In the genomic region with DNA sequence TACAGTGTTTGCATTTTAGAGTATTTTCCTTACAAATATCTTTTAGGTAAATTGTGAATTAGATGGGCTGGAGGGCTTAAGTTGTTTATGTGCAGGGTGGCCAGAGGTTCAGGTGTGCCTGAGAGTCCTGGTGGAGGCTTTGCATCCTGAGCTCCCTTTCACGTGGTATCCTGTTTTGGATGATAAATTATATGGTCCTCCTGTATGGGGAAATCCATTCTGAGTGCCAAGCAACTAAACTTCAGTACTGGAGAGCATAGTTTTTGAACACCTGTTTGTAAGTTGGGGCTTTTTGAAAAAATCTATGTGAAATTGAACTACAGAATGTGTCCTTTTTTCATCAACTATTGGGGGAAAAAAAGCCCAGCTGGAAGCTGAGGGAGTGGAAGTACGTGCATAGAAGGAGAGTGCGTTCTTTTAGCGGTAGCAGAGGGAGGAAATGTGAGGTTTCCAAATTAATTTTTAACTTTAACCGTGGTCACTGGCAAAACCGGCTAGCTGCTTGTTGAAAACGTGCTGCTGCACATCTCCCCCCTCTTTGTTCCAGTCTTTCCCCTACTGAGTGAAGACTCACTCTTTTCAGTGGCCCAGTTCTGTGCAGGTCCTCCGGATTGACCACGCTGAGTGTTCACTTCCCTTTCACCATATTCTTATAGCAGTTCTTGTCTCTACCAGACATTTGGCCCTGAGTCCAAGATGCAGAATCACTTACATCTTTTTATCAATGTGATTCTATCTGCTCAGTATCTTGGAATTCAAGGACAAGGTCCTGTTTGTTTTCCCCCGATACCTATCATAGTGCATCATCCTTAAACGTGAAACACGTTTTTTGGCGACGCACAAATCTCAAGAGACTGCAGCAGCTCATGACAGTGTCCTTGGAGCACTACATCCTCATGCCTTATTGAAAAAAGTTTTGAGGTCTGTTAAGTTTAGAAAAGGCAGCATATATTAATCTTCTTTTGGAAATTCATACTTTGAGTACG, we compare ENCODE assay signal across 11 cellular contexts. TPM values are rescaled to one million over a fixed set of nuclear protein-coding genes. Genes with fewer than 3 reads are reported as not detected.
DNase-seq lines count a peak whose midpoint lies in the region; ATAC-seq and TF ChIP-seq lines count a peak whose summit lies in the region.
"Had no signal": no experiment of that assay in that cellular context is flagged by ENCODE, and none has a peak within 500 bp of the region (broad histone marks: within the 10 kb centered on the region; RNA-seq: fewer than 3 reads in every experiment).

No MANE protein-coding gene starts in this region.

- no peak overlapping the region for H3K9ac ChIP-seq in H9 (ENCODE audit: extremely low read depth, insufficient read length, low read length)

- H2BK15ac ChIP-seq in H9 (ENCODE audit: low read depth, low read length): no peak overlapping the region

- peak overlapping the region in 1 of 3 experiments; percentile 33; a peak in 2 of 7 replicates for H3K27ac Mint-ChIP-seq in H9
- peak overlapping the region; percentile 54 for H3K27ac Mint-ChIP-seq in WTC11
- H3K27ac Mint-ChIP-seq in natural killer cell: peak overlapping the region; percentile 75 to 85

- no peak overlapping the region for H2AK5ac ChIP-seq in H9 (ENCODE audit: insufficient read length, low read length)

- H3K4me2 ChIP-seq in H9 (ENCODE audit: insufficient read depth, insufficient read length, low read length): no peak overlapping the region

- no peak for TF ChIP-seq CTCF in H9 (conservative IDR thresholded peaks at IDR 0.05)
- no peak for TF ChIP-seq CTCF in WTC11 (IDR thresholded peaks at IDR 0.05)
- TF ChIP-seq CTCF in natural killer cell (IDR thresholded peaks at IDR 0.05): no peak
- TF ChIP-seq CTCF in WERI-Rb-1 (IDR thresholded peaks at IDR 0.05; ENCODE audit: low read depth, low read length): no peak
- TF ChIP-seq CTCF in esophagus muscularis mucosa (IDR thresholded peaks at IDR 0.05): no peak

- no peak overlapping the region for H3T11ph ChIP-seq in H9 (ENCODE audit: low read length)

- no peak overlapping the region for H3K18ac ChIP-seq in H9 (ENCODE audit: insufficient read length, low read depth, low read length)

- H3K14ac ChIP-seq in H9 (ENCODE audit: insufficient read depth, low read length): no peak overlapping the region

- no peak overlapping the region for H2BK5ac ChIP-seq in H9 (ENCODE audit: insufficient read length, low read length)

- no peaks in the 10 kb centered on the region for H3K79me1 ChIP-seq in H9 (ENCODE audit: insufficient read depth, low read depth, low read length, poor library complexity, severe bottlenecking)

- H4K5ac ChIP-seq in H9 (ENCODE audit: insufficient read length, low read depth, low read length): no peak overlapping the region

- H4K20me1 ChIP-seq in H9 (ENCODE audit: control insufficient read depth, insufficient read depth, insufficient read length): no peaks in the 10 kb centered on the region

- H3K4me3 Mint-ChIP-seq in H9 (no peak overlapping the region), WTC11 (no peak overlapping the region), natural killer cell (no peak overlapping the region)
- H3K4me3 Mint-ChIP-seq: activated T-cell treated with anti-CD3 and anti-CD28 coated beads, Interleukin-2, amount 50 U/mL, for 4 hours had no signal

- no peak for DNase-seq in H9
- DNase-seq in WTC11 (ENCODE audit: low spot score): no peak
- DNase-seq in natural killer cell: no peak
- no peak for DNase-seq in NCI-H226
- DNase-seq in WERI-Rb-1: no peak
- no peak for DNase-seq in NCI-H2081 (lab: John Stamatoyannopoulos, UW)
- no peak for DNase-seq in esophagus muscularis mucosa (ENCODE audit: extremely low spot score)
- DNase-seq: activated T-cell treated with anti-CD3 and anti-CD28 coated beads, Interleukin-2, amount 50 U/mL, for 4 hours; PC-3 had no signal

- no peak overlapping the region for H4K91ac ChIP-seq in H9 (ENCODE audit: insufficient read length, low read depth, low read length)

- no peaks in the 10 kb centered on the region for H3K23me2 ChIP-seq in H9 (ENCODE audit: insufficient read length, low read depth, low read length, poor library complexity, severe bottlenecking)

- H3K27me3 Mint-ChIP-seq in H9 (ENCODE audit: low read depth) (no peaks in the 10 kb centered on the region), WTC11 (ENCODE audit: low read depth) (no peaks in the 10 kb centered on the region), natural killer cell (ENCODE audit: low read depth in 2 of 2) (no peaks in the 10 kb centered on the region)

- TF ChIP-seq EP300 in esophagus muscularis mucosa (IDR thresholded peaks at IDR 0.05): no peak

- no peaks in the 10 kb centered on the region for H3K79me2 ChIP-seq in H9 (ENCODE audit: insufficient read depth, low read length)

- peaks cover 8 to 16% of the 10 kb centered on the region in 2 experiments for H3K4me1 Mint-ChIP-seq in H9
- H3K4me1 Mint-ChIP-seq in WTC11: peaks cover 17% of the 10 kb centered on the region
- peaks cover 15 to 16% of the 10 kb centered on the region in 2 donors for H3K4me1 Mint-ChIP-seq in natural killer cell

- H3K9me3 Mint-ChIP-seq in H9 (no peaks in the 10 kb centered on the region), WTC11 (no peaks in the 10 kb centered on the region), natural killer cell (no peaks in the 10 kb centered on the region)
- H3K9me3 Mint-ChIP-seq: activated T-cell treated with anti-CD3 and anti-CD28 coated beads, Interleukin-2, amount 50 U/mL, for 4 hours had no signal

- peaks cover 91% of the 10 kb centered on the region for H3K36me3 ChIP-seq in WERI-Rb-1
- peaks cover 56 to 99% (median 81%) of the 10 kb centered on the region in 4 donors for H3K36me3 ChIP-seq in esophagus muscularis mucosa

- ATAC-seq in GM18870 (IDR thresholded peaks at IDR 0.05; ENCODE audit: unreplicated experiment) (peak; percentile 60), WTC11 (no peak), natural killer cell (no peak)
- ATAC-seq: activated T-cell treated with anti-CD3 and anti-CD28 coated beads, Interleukin-2, amount 50 U/mL, for 4 hours; esophagus mucosa; PC-3 had no signal

- H3K4me3 ChIP-seq in WERI-Rb-1 (ENCODE audit: low read depth, low read length) (no peak overlapping the region), esophagus muscularis mucosa (no peak overlapping the region)

- H3K4me1 ChIP-seq in H9 (ENCODE audit: insufficient read depth, low read length) (no peaks in the 10 kb centered on the region), esophagus muscularis mucosa (no peaks in the 10 kb centered on the region)

- H3K27me3 ChIP-seq in H9 (ENCODE audit: insufficient read depth, low read length) (no peaks in the 10 kb centered on the region), WERI-Rb-1 (ENCODE audit: insufficient read depth, low read depth, severe bottlenecking) (no peaks in the 10 kb centered on the region), esophagus muscularis mucosa (no peaks in the 10 kb centered on the region)

- no peak overlapping the region for H3K23ac ChIP-seq in H9 (ENCODE audit: insufficient read length, low read depth, low read length)

- no peak for TF ChIP-seq POLR2A in esophagus muscularis mucosa (IDR thresholded peaks at IDR 0.05; ENCODE audit: low read depth)

- H3K4ac ChIP-seq in H9 (ENCODE audit: low read depth, low read length): no peak overlapping the region

- no peak overlapping the region for H2BK12ac ChIP-seq in H9 (ENCODE audit: insufficient read length, low read depth, low read length)

- CTCF ChIA-PET in WTC11 (lab: Charles Lee): no interaction called here

- intact Hi-C loops in natural killer cell (cut with micrococcal nuclease) (no loop called here), esophagus muscularis mucosa (cut with DNase I) (no loop called here)

- POLR2A ChIA-PET in WTC11 (lab: Charles Lee): no interaction called here

- no peak overlapping the region for H2BK20ac ChIP-seq in H9 (ENCODE audit: low read depth, low read length, poor library complexity, severe bottlenecking)

- no CpG with 5 or more reads among the region's 15 CpGs for WGBS in H9 (ENCODE audit: extremely low coverage, insufficient read length, low lambda C conversion rate)
- WGBS in esophagus muscularis mucosa: 83% methylated on average over 15 of the region's 15 CpGs

- H3K27ac ChIP-seq in H9 (ENCODE audit: insufficient read length, low read depth, low read length) (no peak overlapping the region), WERI-Rb-1 (no peak overlapping the region), esophagus muscularis mucosa (replicated peaks in 1 of 4) (no peak overlapping the region)

- H2BK120ac ChIP-seq in H9 (ENCODE audit: low read depth, low read length, poor library complexity, severe bottlenecking): no peak overlapping the region

- H3K36me3 Mint-ChIP-seq in H9 (ENCODE audit: insufficient read depth in 1 of 3, low read depth in 3 of 3): peaks cover 28 to 77% (median 47%) of the 10 kb centered on the region in 3 experiments; a peak in 6 of 7 replicates
- H3K36me3 Mint-ChIP-seq in WTC11: peaks cover 71% of the 10 kb centered on the region
- H3K36me3 Mint-ChIP-seq in natural killer cell: peaks cover 5% of the 10 kb centered on the region

- no peaks in the 10 kb centered on the region for H3K9me3 ChIP-seq in H9 (ENCODE audit: control insufficient read depth, low read depth, low read length)
- no peaks in the 10 kb centered on the region for H3K9me3 ChIP-seq in WERI-Rb-1 (ENCODE audit: severe bottlenecking)
- no peaks in the 10 kb centered on the region for H3K9me3 ChIP-seq in esophagus muscularis mucosa

- H3K56ac ChIP-seq in H9 (ENCODE audit: insufficient read length, low read depth, low read length): peak overlapping the region; percentile 42

- no peak overlapping the region for H4K8ac ChIP-seq in H9 (replicated peaks; ENCODE audit: insufficient read length, low read depth, low read length)

- H2AFZ ChIP-seq in H9 (ENCODE audit: low read length): no peak overlapping the region

TF ChIP-seq in WTC11, 78 proteins besides CTCF, POLR2A, EP300 and RAD21 (continues in another document):
- TF ChIP-seq, protein P1, sequence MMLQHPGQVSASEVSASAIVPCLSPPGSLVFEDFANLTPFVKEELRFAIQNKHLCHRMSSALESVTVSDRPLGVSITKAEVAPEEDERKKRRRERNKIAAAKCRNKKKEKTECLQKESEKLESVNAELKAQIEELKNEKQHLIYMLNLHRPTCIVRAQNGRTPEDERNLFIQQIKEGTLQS (CRISPR knock-in tag; conservative IDR thresholded peaks at IDR 0.05): no peak

RNA-seq across cellular contexts. Expression of a gene that starts 15.3 kb away (rescaled TPM):
- total RNA-seq in H9 (2021): 46.8 and 50.6 TPM in 2 replicates
- 47.4 to 54.0 TPM (median 48.9 TPM) in 3 replicates for total RNA-seq in WTC11 (2021)
- 10 to 100 TPM; 41.7 to 49.8 (median 46.0) TPM for total RNA-seq in natural killer cell
- 10 to 100 TPM; 25.7 to 35.8 (median 29.0) TPM for total RNA-seq in esophagus muscularis mucosa

RNA-seq across cellular contexts. Expression of a gene that starts 40.5 kb away (rescaled TPM):
- total RNA-seq in H9 (2021) (17.4 and 18.0 TPM in 2 replicates), WTC11 (2021) (25.6 to 30.0 TPM (median 28.4 TPM) in 3 replicates), natural killer cell (100 to 1,000 TPM; 133 to 151 (median 149) TPM), esophagus muscularis mucosa (10 to 100 TPM; 29.5 to 66.6 (median 40.0) TPM)
